Comparison of ENCODE assay signal across 12 cellular contexts in the genomic region with DNA sequence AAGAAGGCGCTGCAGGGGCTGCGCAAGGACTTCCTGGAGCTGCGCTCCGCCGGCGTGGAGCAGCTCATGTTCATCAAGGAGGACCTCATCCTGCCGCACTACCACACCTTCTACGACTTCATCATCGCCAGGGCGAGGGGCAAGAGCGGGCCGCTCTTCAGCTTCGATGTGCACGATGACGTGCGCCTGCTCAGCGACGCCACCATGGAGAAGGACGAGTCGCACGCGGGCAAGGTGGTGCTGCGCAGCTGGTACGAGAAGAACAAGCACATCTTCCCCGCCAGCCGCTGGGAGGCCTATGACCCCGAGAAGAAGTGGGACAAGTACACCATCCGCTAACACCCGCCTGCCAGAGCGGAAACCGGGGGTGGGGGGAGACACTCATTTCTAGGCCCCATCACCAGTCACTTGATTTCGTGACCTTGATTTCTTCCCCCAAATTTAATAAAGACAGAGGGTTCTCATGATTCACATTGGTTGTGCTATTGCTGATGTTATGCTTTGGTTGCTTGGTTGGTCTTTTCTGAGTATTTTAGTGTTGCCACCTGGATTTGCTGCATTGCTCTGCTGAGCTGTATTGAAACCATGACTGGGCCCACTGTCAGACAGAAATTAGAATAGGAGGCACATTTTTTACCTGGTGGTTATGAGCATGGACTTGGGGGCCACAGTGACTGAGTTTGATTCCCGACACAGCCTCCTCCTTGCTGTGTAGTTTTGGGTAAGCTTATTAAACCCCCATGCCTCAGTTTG. TPM values are rescaled to one million over a fixed set of nuclear protein-coding genes. Genes with fewer than 3 reads are reported as not detected.
DNase-seq lines count a peak whose midpoint lies in the region; ATAC-seq and TF ChIP-seq lines count a peak whose summit lies in the region.
"Had no signal": no experiment of that assay in that cellular context is flagged by ENCODE, and none has a peak within 500 bp of the region (broad histone marks: within the 10 kb centered on the region; RNA-seq: fewer than 3 reads in every experiment).

No MANE protein-coding gene starts in this region.

- no peaks in the 10 kb centered on the region for H3K9me3 ChIP-seq in left lung
- H3K9me3 ChIP-seq: pancreas had no signal

- intact Hi-C loops in left lung (cut with DNase I), result no loop called here

- no peak overlapping the region for H3K27ac ChIP-seq in left lung

- H3K4me3 ChIP-seq in left lung, result peak overlapping the region; percentile 41 to 46
- H3K4me3 ChIP-seq: K562 had no signal

- H3K27ac Mint-ChIP-seq in stimulated activated naive CD8-positive, alpha-beta T cell treated with anti-CD3 and anti-CD28 coated beads, Interleukin-15, amount 100 ng/mL, for 72 hours, result no peak overlapping the region
- H3K27ac Mint-ChIP-seq in chondrocyte (ENCODE audit: unreplicated experiment), result no peak overlapping the region

- no peaks in the 10 kb centered on the region for H3K9me3 Mint-ChIP-seq in activated T-cell treated with anti-CD3 and anti-CD28 coated beads, Interleukin-2, amount 50 U/mL, for 4 hours
- no peaks in the 10 kb centered on the region for H3K9me3 Mint-ChIP-seq in stimulated activated naive CD8-positive, alpha-beta T cell treated with anti-CD3 and anti-CD28 coated beads, Interleukin-15, amount 100 ng/mL, for 72 hours
- H3K9me3 Mint-ChIP-seq in chondrocyte (ENCODE audit: low read depth), result no peaks in the 10 kb centered on the region

- peak; percentile 31 to 47 for ATAC-seq in activated T-cell treated with anti-CD3 and anti-CD28 coated beads, Interleukin-2, amount 50 U/mL, for 4 hours
- ATAC-seq in left lung, result no peak
- no peak for ATAC-seq in stimulated activated naive CD8-positive, alpha-beta T cell treated with anti-CD3 and anti-CD28 coated beads, Interleukin-15, amount 100 ng/mL, for 72 hours
- ATAC-seq: K562 had no signal

- H3K4me1 ChIP-seq in left lung, result peaks cover 0 to 15% of the 10 kb centered on the region in 2 donors

- H3K36me3 Mint-ChIP-seq in activated T-cell treated with anti-CD3 and anti-CD28 coated beads, Interleukin-2, amount 50 U/mL, for 4 hours (ENCODE audit: insufficient read depth), result no peaks in the 10 kb centered on the region
- no peaks in the 10 kb centered on the region for H3K36me3 Mint-ChIP-seq in chondrocyte (ENCODE audit: low read depth)

- H3K4me1 Mint-ChIP-seq in activated T-cell treated with anti-CD3 and anti-CD28 coated beads, Interleukin-2, amount 50 U/mL, for 4 hours (ENCODE audit: low read depth), result peaks cover 28% of the 10 kb centered on the region
- peaks cover 27% of the 10 kb centered on the region for H3K4me1 Mint-ChIP-seq in stimulated activated naive CD8-positive, alpha-beta T cell treated with anti-CD3 and anti-CD28 coated beads, Interleukin-15, amount 100 ng/mL, for 72 hours
- H3K4me1 Mint-ChIP-seq in chondrocyte (ENCODE audit: low read depth), result peaks cover 6% of the 10 kb centered on the region

- TF ChIP-seq CTCF in left lung (IDR thresholded peaks at IDR 0.05) (no peak), chondrocyte (IDR thresholded peaks at IDR 0.05) (no peak)

- H3K36me3 ChIP-seq in left lung, result no peaks in the 10 kb centered on the region
- H3K36me3 ChIP-seq: pancreas had no signal

- DNase-seq in activated T-cell treated with anti-CD3 and anti-CD28 coated beads for 48 hours (ENCODE audit: low read depth) (peak; percentile 52), activated T-cell treated with anti-CD3 and anti-CD28 coated beads for 4 hours (no peak), left lung (peak in 1 of 2 donors; percentile 81), chondrocyte (ENCODE audit: low spot score) (no peak), NCI-H187 treated with DMSO at 0.1 percent for 48 hours (lab: John Stamatoyannopoulos, UW) (no peak), SKM-1 (lab: John Stamatoyannopoulos, UW; ENCODE audit: unreplicated experiment) (no peak)
- peak; percentile 21 for DNase-seq in activated T-cell treated with anti-CD3 and anti-CD28 coated beads, Interleukin-2, amount 50 U/mL, for 4 hours
- DNase-seq in stimulated activated naive CD8-positive, alpha-beta T cell treated with anti-CD3 and anti-CD28 coated beads, Interleukin-15, amount 100 ng/mL, for 72 hours, result no peak
- DNase-seq: 8988T, HCEC 1CT had no signal

- H3K4me3 Mint-ChIP-seq in activated T-cell treated with anti-CD3 and anti-CD28 coated beads, Interleukin-2, amount 50 U/mL, for 4 hours, result peak overlapping the region; percentile 55
- H3K4me3 Mint-ChIP-seq in stimulated activated naive CD8-positive, alpha-beta T cell treated with anti-CD3 and anti-CD28 coated beads, Interleukin-15, amount 100 ng/mL, for 72 hours, result peak overlapping the region; percentile 8 to 49
- H3K4me3 Mint-ChIP-seq in chondrocyte (ENCODE audit: unreplicated experiment), result no peak overlapping the region

- H3K27me3 Mint-ChIP-seq in activated T-cell treated with anti-CD3 and anti-CD28 coated beads, Interleukin-2, amount 50 U/mL, for 4 hours (ENCODE audit: low read depth), result no peaks in the 10 kb centered on the region
- no peaks in the 10 kb centered on the region for H3K27me3 Mint-ChIP-seq in stimulated activated naive CD8-positive, alpha-beta T cell treated with anti-CD3 and anti-CD28 coated beads, Interleukin-15, amount 100 ng/mL, for 72 hours
- no peaks in the 10 kb centered on the region for H3K27me3 Mint-ChIP-seq in chondrocyte (ENCODE audit: low read depth)

- H3K27me3 ChIP-seq in left lung, result no peaks in the 10 kb centered on the region
- H3K27me3 ChIP-seq: pancreas had no signal

RNA-seq across cellular contexts. Expression of gene FAM50B, which starts 1.5 kb away (rescaled TPM):
- 10 to 100 TPM in 1 of 3 donors, 1 to 10 TPM in 2; 8.8 to 11.4 (median 9.3) TPM for total RNA-seq in activated T-cell treated with anti-CD3 and anti-CD28 coated beads, Interleukin-2, amount 50 U/mL, for 4 hours
- total RNA-seq in left lung (10 to 100 TPM; 11.6 to 12.7 TPM), chondrocyte (1.0 to 1.8 TPM (median 1.6 TPM) in 3 replicates)

Comparison
In these comparisons a context has a peak if more than half of its experiments do, and no peak if none do; other contexts are left out.
1. DNase-seq: peak in activated T-cell treated with anti-CD3 and anti-CD28 coated beads for 48 hours (single experiment) and activated T-cell treated with anti-CD3 and anti-CD28 coated beads, Interleukin-2, amount 50 U/mL, for 4 hours (single experiment); none in activated T-cell treated with anti-CD3 and anti-CD28 coated beads for 4 hours (single experiment), stimulated activated naive CD8-positive, alpha-beta T cell treated with anti-CD3 and anti-CD28 coated beads, Interleukin-15, amount 100 ng/mL, for 72 hours (0 of 2), chondrocyte (single experiment), NCI-H187 treated with DMSO at 0.1 percent for 48 hours (single experiment) and SKM-1 (single experiment).
2. ATAC-seq: peak in activated T-cell treated with anti-CD3 and anti-CD28 coated beads, Interleukin-2, amount 50 U/mL, for 4 hours (2 of 2); none in left lung (single experiment) and stimulated activated naive CD8-positive, alpha-beta T cell treated with anti-CD3 and anti-CD28 coated beads, Interleukin-15, amount 100 ng/mL, for 72 hours (single experiment).